Comparison of ENCODE assay signal across 8 cellular contexts in genomic region chr3:179653106-179653776, GRCh38. TPM values are rescaled to one million over a fixed set of nuclear protein-coding genes. Genes with fewer than 3 reads are reported as not detected.
DNase-seq lines count a peak whose midpoint lies in the region.

No MANE protein-coding gene starts in this region.

- no peak overlapping the region for H3K4ac ChIP-seq in neuronal stem cell (ENCODE audit: low read length)

- H3K14ac ChIP-seq in neuronal stem cell (ENCODE audit: low read length): peak overlapping the region; percentile 76

- in situ Hi-C loops in G401 (cut with HindIII; ENCODE audit: low sequenced_read_pairs): no loop called here
- in situ Hi-C loops in GM23248 (cut with MboI): no loop called here

- H3K79me1 ChIP-seq in neuronal stem cell (ENCODE audit: low read depth, low read length): peaks cover 4% of the 10 kb centered on the region

- no peaks in the 10 kb centered on the region for H4K20me1 ChIP-seq in GM23248 (ENCODE audit: insufficient read depth)

- H3K18ac ChIP-seq in neuronal stem cell (ENCODE audit: low read length): peak overlapping the region; percentile 100

- H3K4me3 ChIP-seq in GM23248 (peak overlapping the region; percentile 95), neuronal stem cell (ENCODE audit: low read length in 2 of 2) (peak overlapping the region; percentile 91 to 93)

- peak overlapping the region; percentile 88 for H3K9ac ChIP-seq in GM23248
- peak overlapping the region; percentile 99 for H3K9ac ChIP-seq in neuronal stem cell (ENCODE audit: low read depth, low read length, poor library complexity)

- H3K4me1 ChIP-seq in GM23248 (ENCODE audit: insufficient read depth) (peaks cover 8% of the 10 kb centered on the region; the same call in 1 of the 2 replicates), neuronal stem cell (ENCODE audit: control insufficient read depth in 2 of 2, insufficient read depth in 1 of 2, low read depth in 1 of 2, low read length in 2 of 2) (peaks cover 2 to 13% of the 10 kb centered on the region in 2 donors)

- H2AFZ ChIP-seq in GM23248 (peak overlapping the region; percentile 98), neuronal stem cell (ENCODE audit: low read length) (peak overlapping the region; percentile 96)

- H3F3A ChIP-seq in GM23248 (ENCODE audit: insufficient read depth): peaks cover 23% of the 10 kb centered on the region

- no peaks in the 10 kb centered on the region for H3K9me2 ChIP-seq in GM23248 (ENCODE audit: insufficient read depth)

- DNase-seq in G401 (ENCODE audit: low spot score): peak; percentile 81
- peak; percentile 92 for DNase-seq in GM23248
- DNase-seq in SHP77 (lab: John Stamatoyannopoulos, UW): peak; percentile 53 to 60
- peak; percentile 8 to 64 (median 43) for DNase-seq in activated naive CD4-positive, alpha-beta T cell (lab: John Stamatoyannopoulos, UW)
- peak; percentile 85 for DNase-seq in foreskin melanocyte
- peak; percentile 71 for DNase-seq in neuronal stem cell (ENCODE audit: low spot score)
- DNase-seq in substantia nigra (lab: John Stamatoyannopoulos, UW): peak; percentile 14 to 88 (median 70)

- H2AK5ac ChIP-seq in neuronal stem cell (ENCODE audit: low read depth, low read length): no peak overlapping the region

- WGBS in GM23248 (ENCODE audit: low coverage in 1 of 2, low lambda C conversion rate in 2 of 2, missing lambda C conversion rate in 2 of 2), 2 experiments: 0% methylated on average over 60 to 64 of the region's 74 CpGs
- no CpG with 5 or more reads among the region's 74 CpGs for WGBS in neuronal stem cell (ENCODE audit: extremely low coverage in 2 of 2, insufficient read length in 2 of 2, insufficient replicate concordance in 1 of 2), 2 donors

- H3K9me3 ChIP-seq in GM23248 (ENCODE audit: low read depth) (no peaks in the 10 kb centered on the region), KOPT-K1 (ENCODE audit: insufficient read depth, low read length, poor library complexity, severe bottlenecking) (no peaks in the 10 kb centered on the region), neuronal stem cell (replicated peaks in 1 of 2; ENCODE audit: control insufficient read depth in 2 of 2, insufficient read depth in 1 of 2, low read depth in 1 of 2, low read length in 2 of 2) (no peaks in the 10 kb centered on the region)

- H3K27ac ChIP-seq in GM23248 (peak overlapping the region; percentile 86), KOPT-K1 (ENCODE audit: low read depth, low read length, poor library complexity, severe bottlenecking) (peak overlapping the region; percentile 81), neuronal stem cell (replicated peaks; ENCODE audit: low read length) (peak overlapping the region; percentile 89), substantia nigra (ENCODE audit: low read depth, low read length, poor library complexity, severe bottlenecking) (peak overlapping the region; percentile 91)

- H3K36me3 ChIP-seq in GM23248 (ENCODE audit: low read depth) (no peaks in the 10 kb centered on the region), KOPT-K1 (ENCODE audit: insufficient read depth, low read length) (0 out of 2 replicates have a peak, but pooled peaks cover 9% of the 10 kb centered on the region), neuronal stem cell (replicated peaks in 1 of 2; ENCODE audit: control insufficient read depth in 2 of 2, insufficient read depth in 2 of 2, low read length in 2 of 2) (peaks cover 0 to 18% of the 10 kb centered on the region in 2 donors)

- peak overlapping the region; percentile 90 for H3K4me2 ChIP-seq in GM23248 (ENCODE audit: unreplicated experiment)
- H3K4me2 ChIP-seq in neuronal stem cell (ENCODE audit: insufficient read depth, low read length, poor library complexity, severe bottlenecking): peak overlapping the region; percentile 75

- no peak overlapping the region for H2BK12ac ChIP-seq in neuronal stem cell (ENCODE audit: low read length)

- H3K79me2 ChIP-seq in GM23248 (ENCODE audit: insufficient read depth): peaks cover 44% of the 10 kb centered on the region

- peak overlapping the region; percentile 97 for H4K8ac ChIP-seq in neuronal stem cell (ENCODE audit: low read depth, low read length)

- H2BK120ac ChIP-seq in neuronal stem cell (ENCODE audit: low read depth, low read length): peak overlapping the region; percentile 99

- H2BK5ac ChIP-seq in neuronal stem cell (ENCODE audit: low read length): peak overlapping the region; percentile 98

- H3K23ac ChIP-seq in neuronal stem cell (ENCODE audit: low read depth, low read length, poor library complexity): peak overlapping the region; percentile 97

- peak overlapping the region; percentile 85 for H4K91ac ChIP-seq in neuronal stem cell (ENCODE audit: low read depth, low read length, poor library complexity)

- H2BK15ac ChIP-seq in neuronal stem cell (ENCODE audit: low read length): peak overlapping the region; percentile 99

- H3K27me3 ChIP-seq in GM23248 (replicated peaks; ENCODE audit: insufficient read depth) (no peaks in the 10 kb centered on the region), neuronal stem cell (ENCODE audit: control insufficient read depth in 3 of 3, insufficient read depth in 3 of 3, low read depth in 1 of 3, low read length in 3 of 3) (no peaks in the 10 kb centered on the region)

RNA-seq across cellular contexts. Expression of gene USP13, which starts 0.4 kb away (rescaled TPM):
- 13.3 and 14.0 TPM in 2 replicates for total RNA-seq in G401 (2014; rRNA removed; shearing (Covaris generic))
- total RNA-seq in GM23248 (2014; rRNA removed; shearing (Covaris generic)): 4.6 and 8.2 TPM in 2 replicates
- polyA plus RNA-seq in GM23248 (2016; fragmentation: Nextera tagmentation; extraction: Ambion mirVana): 6.0 and 9.2 TPM in 2 replicates
- polyA plus RNA-seq in neuronal stem cell (2013, experiment 1 of 2): 11.9 TPM
- polyA plus RNA-seq in neuronal stem cell (2013, experiment 2 of 2): 11.1 TPM

RNA-seq across cellular contexts. Expression of gene NDUFB5, which starts 48.6 kb away (rescaled TPM):
- total RNA-seq in G401 (2014; rRNA removed; shearing (Covaris generic)): 241 and 256 TPM in 2 replicates
- total RNA-seq in GM23248 (2014; rRNA removed; shearing (Covaris generic)): 79.5 and 90.8 TPM in 2 replicates
- polyA plus RNA-seq in GM23248 (2016; fragmentation: Nextera tagmentation; extraction: Ambion mirVana): 126 and 142 TPM in 2 replicates
- 103 TPM for polyA plus RNA-seq in neuronal stem cell (2013, experiment 1 of 2)
- polyA plus RNA-seq in neuronal stem cell (2013, experiment 2 of 2): 104 TPM

RNA-seq across cellular contexts. Expression of gene MRPL47, which starts 48.8 kb away (rescaled TPM):
- total RNA-seq in G401 (2014; rRNA removed; shearing (Covaris generic)): 70.3 and 115 TPM in 2 replicates
- 18.6 and 25.0 TPM in 2 replicates for total RNA-seq in GM23248 (2014; rRNA removed; shearing (Covaris generic))
- 60.5 and 66.0 TPM in 2 replicates for polyA plus RNA-seq in GM23248 (2016; fragmentation: Nextera tagmentation; extraction: Ambion mirVana)
- 96.3 TPM for polyA plus RNA-seq in neuronal stem cell (2013, experiment 1 of 2)
- polyA plus RNA-seq in neuronal stem cell (2013, experiment 2 of 2): 95.4 TPM

Comparison
In these comparisons a context has a peak if more than half of its experiments do, and no peak if none do; other contexts are left out.
1. Peak in every context shown above with its lines: DNase-seq, H3K4me3 ChIP-seq and H3K27ac ChIP-seq.